In genomic region chr12:12901158-12901791, GRCh38 we compare ENCODE assay signal across 8 cellular contexts. TPM values are rescaled to one million over a fixed set of nuclear protein-coding genes. Genes with fewer than 3 reads are reported as not detected.
DNase-seq lines count a peak whose midpoint lies in the region; ATAC-seq, FAIRE-seq and TF ChIP-seq lines count a peak whose summit lies in the region.

No MANE protein-coding gene starts in this region.

- H4K20me1 ChIP-seq in IMR-90 (ENCODE audit: insufficient read depth, low read length) = peaks cover 34% of the 10 kb centered on the region

- peak overlapping the region; percentile 92 for H3K23ac ChIP-seq in IMR-90 (ENCODE audit: low read depth, low read length)

- peak overlapping the region; percentile 78; the same call in 1 of the 3 replicates for H2BK15ac ChIP-seq in IMR-90 (ENCODE audit: low read depth, low read length)

- peak overlapping the region; percentile 88 for H2AK5ac ChIP-seq in IMR-90 (ENCODE audit: low read depth, low read length)

- H4K8ac ChIP-seq in IMR-90 (ENCODE audit: low read depth in 2 of 2, low read length in 2 of 2) = peak overlapping the region in 1 of 2 experiments; percentile 79; a peak in 2 of 4 replicates

- H3K4me3 ChIP-seq in IMR-90 (ENCODE audit: insufficient read depth, low read depth, low read length) (no peak overlapping the region), bronchial epithelial cell (ENCODE audit: low read depth, low read length) (no peak overlapping the region), lung (no peak overlapping the region)

- ATAC-seq in IMR-90 (ENCODE audit: low read depth) (peak; percentile 69), lung (ENCODE audit: insufficient read depth, low FRiP score) (peak; percentile 68), GM19467 (IDR thresholded peaks at IDR 0.05; ENCODE audit: unreplicated experiment) (no peak)

- H3K36me3 ChIP-seq in IMR-90 (ENCODE audit: control insufficient read depth, insufficient read depth, low read length) (peaks cover 15% of the 10 kb centered on the region; the same call in 1 of the 2 replicates), bronchial epithelial cell (ENCODE audit: control insufficient read depth, insufficient read depth, low read length) (peaks cover 1% of the 10 kb centered on the region), lung (ENCODE audit: control insufficient read depth in 2 of 2, insufficient read depth in 2 of 2, low read length in 2 of 2) (no peaks in the 10 kb centered on the region)

- 0 out of 2 replicates have a peak, but pooled peaks have one; percentile 25 for TF ChIP-seq RAD21 in IMR-90 (IDR thresholded peaks at IDR 0.05; ENCODE audit: low read length)

- peak overlapping the region; percentile 83 for H3K4me2 ChIP-seq in IMR-90 (ENCODE audit: low read depth, low read length)

- peaks cover 35% of the 10 kb centered on the region for H3K9me1 ChIP-seq in IMR-90 (ENCODE audit: insufficient read depth, low read length)

- peaks cover 29 to 75% of the 10 kb centered on the region in 2 experiments; a peak in 3 of 4 replicates for H3K79me1 ChIP-seq in IMR-90 (ENCODE audit: low read depth in 1 of 2, low read length in 2 of 2)

- H3K27me3 ChIP-seq in IMR-90 (ENCODE audit: control insufficient read depth, insufficient read depth, low read length) (no peaks in the 10 kb centered on the region), bronchial epithelial cell (ENCODE audit: control insufficient read depth, insufficient read depth, low read length) (no peaks in the 10 kb centered on the region), lung (ENCODE audit: control insufficient read depth, insufficient read depth) (no peaks in the 10 kb centered on the region)

- intact Hi-C loops in IMR-90 (cut with micrococcal nuclease) = no loop called here

- BruUV-seq in IMR-90 (replicated peaks; lab: Mats Ljungman, UMichigan) = no TSS peak

- POLR2A ChIA-PET in IMR-90 (lab: Charles Lee; ENCODE audit: unreplicated experiment) = no interaction called here

- H3K9me3 ChIP-seq in IMR-90 (ENCODE audit: control insufficient read depth, insufficient read depth, low read length) (no peaks in the 10 kb centered on the region), lung (ENCODE audit: control insufficient read depth in 2 of 2, insufficient read depth in 1 of 2, low read length in 1 of 2) (no peaks in the 10 kb centered on the region)

- peak overlapping the region; percentile 79 for H2AFZ ChIP-seq in IMR-90 (replicated peaks; ENCODE audit: low read length, poor library complexity)

- H4K5ac ChIP-seq in IMR-90 (ENCODE audit: low read depth, low read length) = no peak overlapping the region

- peak overlapping the region; percentile 94 for H2AK9ac ChIP-seq in IMR-90 (replicated peaks; ENCODE audit: low read depth, low read length, poor library complexity)

- peak overlapping the region; percentile 65 for H3K56ac ChIP-seq in IMR-90 (ENCODE audit: extremely low read depth, insufficient read depth, low read length)

- DNase-seq in ACHN (peak; percentile 95), IMR-90 (peak; percentile 94), bronchial epithelial cell (ENCODE audit: low read depth) (peak; percentile 97), lung (ENCODE audit: low spot score) (no peak), NCI-H1092 treated with DMSO at 0.1 percent for 48 hours (lab: John Stamatoyannopoulos, UW) (no peak), mesenteric fat pad (ENCODE audit: low spot score) (no peak), SK-N-DZ (ENCODE audit: low spot score) (no peak)

- peak overlapping the region; percentile 84 for H3K14ac ChIP-seq in IMR-90 (replicated peaks; ENCODE audit: low read depth, low read length)

- H4K91ac ChIP-seq in IMR-90 (ENCODE audit: insufficient read depth, low read depth, low read length) = peak overlapping the region; percentile 85

- H3K27ac ChIP-seq in IMR-90 (ENCODE audit: insufficient read depth, low read length) = peak overlapping the region; percentile 40
- H3K27ac ChIP-seq in lung (ENCODE audit: low read depth in 1 of 2, low read length in 1 of 2) = peak overlapping the region in 1 of 2 donors; percentile 84

- H3K4ac ChIP-seq in IMR-90 (ENCODE audit: low read depth, low read length) = peak overlapping the region; percentile 91

- peak overlapping the region; percentile 84 for H2BK120ac ChIP-seq in IMR-90 (ENCODE audit: low read depth, low read length)

- dilution Hi-C loops in IMR-90 (cut with HindIII; ENCODE audit: low sequenced_read_pairs, unreplicated experiment) = no loop called here

- peak overlapping the region; percentile 96 for H2BK20ac ChIP-seq in IMR-90 (ENCODE audit: low read depth, low read length)

- WGBS in IMR-90 (ENCODE audit: extremely low coverage in 2 of 2, insufficient read length in 1 of 2), 2 experiments = 0% methylated on average over 2 of the region's 10 CpGs; no CpG with 5 or more reads in 1 of the 2 experiments
- WGBS in lung, 2 donors = 67 to 83% methylated on average over 10 of the region's 10 CpGs

- TF ChIP-seq POLR2A in IMR-90 (IDR thresholded peaks at IDR 0.05; ENCODE audit: low read depth, low read length) = no peak

- peaks cover 30% of the 10 kb centered on the region for H3K4me1 ChIP-seq in IMR-90 (ENCODE audit: control insufficient read depth, insufficient read depth, low read length)
- peaks cover 0 to 10% of the 10 kb centered on the region in 2 donors for H3K4me1 ChIP-seq in lung (ENCODE audit: control insufficient read depth in 2 of 2, insufficient read depth in 2 of 2, low read length in 2 of 2)

- TF ChIP-seq CTCF in IMR-90 (conservative IDR thresholded peaks at IDR 0.05; ENCODE audit: low read depth, low read length) = 0 out of 2 replicates have a peak, but pooled peaks have one; percentile 1
- TF ChIP-seq CTCF in bronchial epithelial cell (IDR thresholded peaks at IDR 0.05; ENCODE audit: insufficient read depth, low read length, severe bottlenecking) = no peak
- TF ChIP-seq CTCF in lung (IDR thresholded peaks at IDR 0.05; ENCODE audit: control extremely low read depth, extremely low read depth) = no peak

- H3K18ac ChIP-seq in IMR-90 (ENCODE audit: low read depth, low read length) = peak overlapping the region; percentile 26

- FAIRE-seq in bronchial epithelial cell (lab: Jason Lieb, UNC) = peak; percentile 90

- in situ Hi-C loops in ACHN (cut with HindIII; ENCODE audit: low pct_ligation_motif_present, low pct_unique_long_range_greater_than_20kb, low sequenced_read_pairs) = loop anchor here (25.0 kb wide), 1 partner anchor 311 kb away; no protein-coding TSS in a partner anchor
- in situ Hi-C loops in IMR-90 (cut with MboI; ENCODE audit: low sequenced_read_pairs) = loop anchor here (25.0 kb wide), 1 partner anchor 636 kb away; no protein-coding TSS in a partner anchor

- peak overlapping the region; percentile 7; the same call in 1 of the 2 replicates for H3K9ac ChIP-seq in IMR-90 (ENCODE audit: low read depth, low read length)

- CTCF ChIA-PET in IMR-90 (lab: Yijun Ruan, JAX) = interaction anchor here (0.6 kb wide), 1 partner anchor 63 kb away, joined by 7 read pairs; no protein-coding TSS in a partner anchor

- H2BK5ac ChIP-seq in IMR-90 (ENCODE audit: low read depth, low read length, poor library complexity, severe bottlenecking) = peak overlapping the region; percentile 93

TF ChIP-seq in IMR-90, 13 proteins besides CTCF, POLR2A, EP300 and RAD21 (continues in another document):
- TF ChIP-seq NFE2L2 (IDR thresholded peaks at IDR 0.05; ENCODE audit: low read depth, low read length) = no peak
- peak; percentile 83 for TF ChIP-seq FOS (IDR thresholded peaks at IDR 0.05; ENCODE audit: low read depth, low read length)
- no peak for TF ChIP-seq SMC3 (IDR thresholded peaks at IDR 0.05; ENCODE audit: low read depth, low read length)
- TF ChIP-seq MAZ (IDR thresholded peaks at IDR 0.05; ENCODE audit: borderline replicate concordance, low read depth, low read length) = no peak
- no peak for TF ChIP-seq RFX5 (IDR thresholded peaks at IDR 0.05; ENCODE audit: low read depth, low read length)
- peak; percentile 98 for TF ChIP-seq CEBPB (IDR thresholded peaks at IDR 0.05; ENCODE audit: low read depth, low read length)
- TF ChIP-seq, protein P1, sequence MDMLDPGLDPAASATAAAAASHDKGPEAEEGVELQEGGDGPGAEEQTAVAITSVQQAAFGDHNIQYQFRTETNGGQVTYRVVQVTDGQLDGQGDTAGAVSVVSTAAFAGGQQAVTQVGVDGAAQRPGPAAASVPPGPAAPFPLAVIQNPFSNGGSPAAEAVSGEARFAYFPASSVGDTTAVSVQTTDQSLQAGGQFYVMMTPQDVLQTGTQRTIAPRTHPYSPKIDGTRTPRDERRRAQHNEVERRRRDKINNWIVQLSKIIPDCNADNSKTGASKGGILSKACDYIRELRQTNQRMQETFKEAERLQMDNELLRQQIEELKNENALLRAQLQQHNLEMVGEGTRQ (IDR thresholded peaks at IDR 0.05; ENCODE audit: low read depth, low read length) = peak; percentile 84
- TF ChIP-seq CHD1 (IDR thresholded peaks at IDR 0.05; ENCODE audit: low read depth, low read length) = 0 out of 2 replicates have a peak, but pooled peaks have one; percentile 31
- TF ChIP-seq MAFK (IDR thresholded peaks at IDR 0.05; ENCODE audit: low read depth, low read length) = peak; percentile 18; the same call in 1 of the 2 replicates
- peak; percentile 43 for TF ChIP-seq RCOR1 (IDR thresholded peaks at IDR 0.05; ENCODE audit: insufficient replicate concordance, low read length)

RNA-seq across cellular contexts. Expression of gene GPRC5A, which starts 9.9 kb away (rescaled TPM):
- 49.6 and 49.7 TPM in 2 replicates for total RNA-seq in IMR-90 (2012; rRNA removed)
- 193 and 201 TPM in 2 replicates for polyA plus RNA-seq in IMR-90 (2012; rRNA removed)
- polyA plus RNA-seq in IMR-90 (2012; cell fraction: cytosol; rRNA removed) = 70.1 and 182 TPM in 2 replicates
- 125 and 230 TPM in 2 replicates for polyA plus RNA-seq in IMR-90 (2012; cell fraction: nucleus; rRNA removed; ENCODE audit: low replicate concordance)
- total RNA-seq in bronchial epithelial cell = 16.1 and 19.3 TPM in 2 replicates
- 100 to 1,000 TPM; 212 to 418 TPM for total RNA-seq in lung
- polyA plus RNA-seq in lung = 100 to 1,000 TPM; 117 to 131 TPM
- 41.5 TPM for total RNA-seq in mesenteric fat pad
- polyA plus RNA-seq in SK-N-DZ (2014; cell fraction: cytosol; rRNA removed) = 1.1 and 1.8 TPM in 2 replicates
- 0.35 and 2.0 TPM in 2 replicates for polyA plus RNA-seq in SK-N-DZ (2014; cell fraction: nucleus; rRNA removed)

RNA-seq across cellular contexts. Expression of gene GPRC5D, which starts 50.7 kb away (rescaled TPM):
- total RNA-seq in IMR-90 (2012; rRNA removed) (not detected in 2 replicates), bronchial epithelial cell (0.77 TPM in 1 of 2 replicates, not detected in the other), lung (not detected), mesenteric fat pad (not detected)
- polyA plus RNA-seq in IMR-90 (2012; rRNA removed) (not detected in 2 replicates), lung (under 1 TPM; 0.14 to 0.30 TPM)
- polyA plus RNA-seq in IMR-90 (2012; cell fraction: cytosol; rRNA removed) = not detected in 2 replicates
- polyA plus RNA-seq in IMR-90 (2012; cell fraction: nucleus; rRNA removed; ENCODE audit: low replicate concordance) = not detected in 2 replicates
- not detected in 2 replicates for polyA plus RNA-seq in SK-N-DZ (2014; cell fraction: cytosol; rRNA removed)
- polyA plus RNA-seq in SK-N-DZ (2014; cell fraction: nucleus; rRNA removed) = not detected in 2 replicates

Comparison
In these comparisons a context has a peak if more than half of its experiments do, and no peak if none do; other contexts are left out.
1. DNase-seq: peak in ACHN (single experiment), IMR-90 (single experiment) and bronchial epithelial cell (single experiment); none in lung (single experiment), NCI-H1092 treated with DMSO at 0.1 percent for 48 hours (single experiment), mesenteric fat pad (single experiment) and SK-N-DZ (single experiment).